ENCODE assay signal across 20 cellular contexts in genomic region chr11:11391169-11391568, GRCh38. TPM values are rescaled to one million over a fixed set of nuclear protein-coding genes. Genes with fewer than 3 reads are reported as not detected.
DNase-seq lines count a peak whose midpoint lies in the region; ATAC-seq and TF ChIP-seq lines count a peak whose summit lies in the region.
"Had no signal": no experiment of that assay in that cellular context is flagged by ENCODE, and none has a peak within 500 bp of the region (broad histone marks: within the 10 kb centered on the region; RNA-seq: fewer than 3 reads in every experiment).

No MANE protein-coding gene starts in this region.

- POLR2A ChIA-PET in AG04450 (lab: Yijun Ruan, JAX): no interaction called here

- H3K4me1 ChIP-seq in ascending aorta (peaks cover 0 to 10% of the 10 kb centered on the region in 2 donors), upper lobe of right lung (peaks cover 4% of the 10 kb centered on the region)
- H3K4me1 ChIP-seq: BLaER1 had no signal

- H3K27ac ChIP-seq in AG04450 (ENCODE audit: low read depth, low read length) (peak overlapping the region; percentile 52), ascending aorta (peak overlapping the region; percentile 63 to 71), upper lobe of right lung (no peak overlapping the region)
- H3K27ac ChIP-seq: BLaER1 had no signal

- intact Hi-C loops in ascending aorta (cut with DNase I) (loop anchor here (1.0 to 5.0 kb wide), 2 partner anchors 36 to 231 kb away; partner anchors contain the start of gene GALNT18), upper lobe of right lung (cut with DNase I) (no loop called here)
- intact Hi-C loops in activated T-helper 2 cell treated with anti-CD3 and anti-CD28 coated beads, Interferon-gamma antibody, Interleukin-2, Interleukin-4, amounts not matched to agents 10 μg/mL and 5 μg/mL and 100 μg/mL, durations not matched to agents 14 hours and 24 hours and 36 hours (cut with micrococcal nuclease): no loop called here

- TF ChIP-seq CTCF in AG04450 (IDR thresholded peaks at IDR 0.05; ENCODE audit: low read depth, low read length) (no peak), ascending aorta (IDR thresholded peaks at IDR 0.05) (no peak), osteocyte (IDR thresholded peaks at IDR 0.05) (no peak), upper lobe of right lung (IDR thresholded peaks at IDR 0.05) (no peak)

- H3K9me3 ChIP-seq in AG04450 (ENCODE audit: control insufficient read depth, insufficient read depth, low read length) (no peaks in the 10 kb centered on the region), ascending aorta (no peaks in the 10 kb centered on the region), upper lobe of right lung (no peaks in the 10 kb centered on the region)
- H3K9me3 ChIP-seq: BLaER1, Peyer's patch had no signal

- no peak overlapping the region for H3K4me3 Mint-ChIP-seq in osteocyte (ENCODE audit: unreplicated experiment)
- H3K4me3 Mint-ChIP-seq in activated T-helper 2 cell treated with anti-CD3 and anti-CD28 coated beads, Interferon-gamma antibody, Interleukin-2, Interleukin-4, amounts not matched to agents 10 μg/mL and 5 μg/mL and 100 μg/mL, durations not matched to agents 14 hours and 24 hours and 36 hours (ENCODE audit: low read depth): no peak overlapping the region
- H3K4me3 Mint-ChIP-seq: CD4-positive, alpha-beta T cell; T-cell had no signal

- H3K27ac Mint-ChIP-seq in osteocyte (ENCODE audit: unreplicated experiment): peak overlapping the region; percentile 73
- H3K27ac Mint-ChIP-seq in activated T-helper 2 cell treated with anti-CD3 and anti-CD28 coated beads, Interferon-gamma antibody, Interleukin-2, Interleukin-4, amounts not matched to agents 10 μg/mL and 5 μg/mL and 100 μg/mL, durations not matched to agents 14 hours and 24 hours and 36 hours: no peak overlapping the region
- H3K27ac Mint-ChIP-seq: CD4-positive, alpha-beta T cell; T-cell had no signal

- H3K27me3 Mint-ChIP-seq in osteocyte (ENCODE audit: unreplicated experiment): no peaks in the 10 kb centered on the region
- no peaks in the 10 kb centered on the region for H3K27me3 Mint-ChIP-seq in activated T-helper 2 cell treated with anti-CD3 and anti-CD28 coated beads, Interferon-gamma antibody, Interleukin-2, Interleukin-4, amounts not matched to agents 10 μg/mL and 5 μg/mL and 100 μg/mL, durations not matched to agents 14 hours and 24 hours and 36 hours (ENCODE audit: low read depth)
- H3K27me3 Mint-ChIP-seq: CD4-positive, alpha-beta T cell had no signal

- H3K4me1 Mint-ChIP-seq in osteocyte (ENCODE audit: unreplicated experiment): peaks cover 12% of the 10 kb centered on the region
- H3K4me1 Mint-ChIP-seq in activated T-helper 2 cell treated with anti-CD3 and anti-CD28 coated beads, Interferon-gamma antibody, Interleukin-2, Interleukin-4, amounts not matched to agents 10 μg/mL and 5 μg/mL and 100 μg/mL, durations not matched to agents 14 hours and 24 hours and 36 hours (ENCODE audit: low read depth): no peaks in the 10 kb centered on the region
- H3K4me1 Mint-ChIP-seq: T-cell had no signal

- H3K27me3 ChIP-seq in AG04450 (ENCODE audit: control insufficient read depth, insufficient read depth, low read length): no peaks in the 10 kb centered on the region
- no peaks in the 10 kb centered on the region for H3K27me3 ChIP-seq in ascending aorta
- no peaks in the 10 kb centered on the region for H3K27me3 ChIP-seq in upper lobe of right lung
- H3K27me3 ChIP-seq: BLaER1, Peyer's patch had no signal

- H3K9me3 Mint-ChIP-seq in osteocyte (ENCODE audit: unreplicated experiment): no peaks in the 10 kb centered on the region
- H3K9me3 Mint-ChIP-seq in activated T-helper 2 cell treated with anti-CD3 and anti-CD28 coated beads, Interferon-gamma antibody, Interleukin-2, Interleukin-4, amounts not matched to agents 10 μg/mL and 5 μg/mL and 100 μg/mL, durations not matched to agents 14 hours and 24 hours and 36 hours: no peaks in the 10 kb centered on the region
- H3K9me3 Mint-ChIP-seq: CD4-positive, alpha-beta T cell; T-cell had no signal

- no peak for ATAC-seq in upper lobe of right lung
- ATAC-seq: T-cell had no signal

- CTCF ChIA-PET in AG04450 (lab: Charles Lee): no interaction called here

- H3K4me3 ChIP-seq in AG04450 (ENCODE audit: low read depth, low read length) (no peak overlapping the region), ascending aorta (peak overlapping the region in 1 of 2 donors; percentile 39), upper lobe of right lung (no peak overlapping the region)
- H3K4me3 ChIP-seq: BLaER1, Peyer's patch had no signal

- peaks cover 8% of the 10 kb centered on the region for H3K36me3 Mint-ChIP-seq in osteocyte (ENCODE audit: unreplicated experiment)
- no peaks in the 10 kb centered on the region for H3K36me3 Mint-ChIP-seq in activated T-helper 2 cell treated with anti-CD3 and anti-CD28 coated beads, Interferon-gamma antibody, Interleukin-2, Interleukin-4, amounts not matched to agents 10 μg/mL and 5 μg/mL and 100 μg/mL, durations not matched to agents 14 hours and 24 hours and 36 hours (ENCODE audit: low read depth)
- H3K36me3 Mint-ChIP-seq: T-cell had no signal

- DNase-seq in AG04450 (ENCODE audit: low read depth, low spot score) (no peak), EH (ENCODE audit: low read depth) (peak; percentile 15), ascending aorta (ENCODE audit: low spot score in 2 of 2) (no peak), osteocyte (ENCODE audit: extremely low spot score, unreplicated experiment) (no peak), upper lobe of right lung (no peak), hepatic stellate cell (ENCODE audit: low spot score) (no peak)
- no peak for DNase-seq in activated T-helper 2 cell treated with anti-CD3 and anti-CD28 coated beads, Interferon-gamma antibody, Interleukin-2, Interleukin-4, amounts not matched to agents 10 μg/mL and 5 μg/mL and 100 μg/mL, durations not matched to agents 14 hours and 24 hours and 36 hours (ENCODE audit: low spot score)
- DNase-seq: CD4-positive, alpha-beta T cell; COR-L47; GF-D8; NCI-H1105; NCI-H146; NCI-H2029; NCI-H2171; NCI-H345; NCI-H524 treated with DMSO at 0.1 percent for 48 hours; NCI-H82; T-cell had no signal

- H3K36me3 ChIP-seq in ascending aorta (no peaks in the 10 kb centered on the region), upper lobe of right lung (no peaks in the 10 kb centered on the region)
- H3K36me3 ChIP-seq: BLaER1, Peyer's patch had no signal

RNA-seq across cellular contexts. Expression of gene CSNK2A3, which starts 38.1 kb away (rescaled TPM):
- polyA plus RNA-seq in AG04450 (2011; rRNA removed): 3.8 and 5.2 TPM in 2 replicates
- polyA minus RNA-seq in AG04450 (2011; rRNA and poly(A)+ RNA removed): 1.1 and 1.8 TPM in 2 replicates
- 0.53 TPM for total RNA-seq in ascending aorta
- total RNA-seq in osteocyte: 1.0 and 2.1 TPM in 2 replicates
- total RNA-seq in activated T-helper 2 cell treated with anti-CD3 and anti-CD28 coated beads, Interferon-gamma antibody, Interleukin-2, Interleukin-4, amounts not matched to agents 10 μg/mL and 5 μg/mL and 100 μg/mL, durations not matched to agents 14 hours and 24 hours and 36 hours: 1.2 and 1.7 TPM in 2 replicates
- total RNA-seq in upper lobe of right lung: 3.9 TPM
